Comparison of ENCODE assay signal across 43 cellular contexts in the genomic region with DNA sequence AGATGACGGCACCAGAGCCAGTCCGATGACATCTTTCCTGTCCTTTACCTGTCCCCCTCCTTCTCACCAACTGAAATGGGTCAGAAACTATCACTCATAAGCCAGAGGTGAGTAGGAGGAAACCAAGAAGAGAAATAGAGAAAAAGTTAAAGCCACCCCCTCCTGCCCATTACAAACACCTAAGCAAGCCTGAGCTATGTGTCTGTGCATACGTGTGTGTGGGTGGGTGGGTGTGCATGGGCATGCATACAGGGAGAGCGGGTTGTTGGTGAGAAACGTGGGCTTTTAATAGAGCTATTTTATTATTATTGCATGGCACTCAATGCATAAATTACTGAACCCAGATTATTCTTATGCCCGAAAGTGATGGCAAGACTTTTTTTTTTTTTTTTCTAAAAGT. TPM values are rescaled to one million over a fixed set of nuclear protein-coding genes. Genes with fewer than 3 reads are reported as not detected.
"Had no signal": no experiment of that assay in that cellular context is flagged by ENCODE, and none has a peak within 500 bp of the region (broad histone marks: within the 10 kb centered on the region; RNA-seq: fewer than 3 reads in every experiment).

No MANE protein-coding gene starts in this region.

- DNase-seq: activated effector memory CD4-positive, alpha-beta T cell treated with anti-CD3 and anti-CD28 coated beads, Interleukin-2, amount 50 U/mL, for 16 hours; activated effector memory CD4-positive, alpha-beta T cell treated with Interleukin-2 at 50 U/mL for 16 hours; activated gamma-delta T cell; activated gamma-delta T cell treated with Interleukin-2 at 50 U/mL for 16 hours; activated naive CD4-positive, alpha-beta T cell; activated naive CD4-positive, alpha-beta T cell treated with anti-CD3 and anti-CD28 coated beads for 36 hours; activated naive CD4-positive, alpha-beta T cell treated with anti-CD3 and anti-CD28 coated beads, Interleukin-2, amount 10 ng/mL, durations not matched to agents 7 days and 5 days; activated naive CD4-positive, alpha-beta T cell treated with anti-CD3 and anti-CD28 coated beads, Interleukin-2, amount 50 U/mL, for 16 hours; activated naive CD4-positive, alpha-beta T cell treated with Interleukin-2 at 50 U/mL for 16 hours; activated naive CD8-positive, alpha-beta T cell treated with anti-CD3 and anti-CD28 coated beads for 36 hours; activated naive CD8-positive, alpha-beta T cell treated with anti-CD3 and anti-CD28 coated beads, Interleukin-2, amount 10 ng/mL, durations not matched to agents 7 days and 5 days; activated naive CD8-positive, alpha-beta T cell treated with anti-CD3 and anti-CD28 coated beads, Interleukin-2, amount 50 U/mL, for 24 hours; activated T-cell treated with anti-CD3 and anti-CD28 coated beads for 4 hours; activated T-cell treated with anti-CD3 and anti-CD28 coated beads, Interleukin-2, amount 50 U/mL, for 1 hour; activated T-cell treated with anti-CD3 and anti-CD28 coated beads, Interleukin-2, amount 50 U/mL, for 24 hours; activated T-cell treated with anti-CD3 and anti-CD28 coated beads, Interleukin-2, amount 50 U/mL, for 4 hours; activated T-cell treated with anti-CD3 and anti-CD28 coated beads, Interleukin-2, amount 50 U/mL, for 48 hours; activated T-cell treated with anti-CD3 and anti-CD28 coated beads, Interleukin-2, amount 50 U/mL, for 72 hours; adrenal gland; amniotic stem cell; amygdala; anterior cingulate cortex; aorta; body of pancreas; brain microvascular endothelial cell; central memory CD4-positive, alpha-beta T cell; cerebellar nuclear complex had no signal

- H3K4me3 Mint-ChIP-seq: activated naive CD4-positive, alpha-beta T cell treated with anti-CD3 and anti-CD28 coated beads for 36 hours; activated naive CD4-positive, alpha-beta T cell treated with anti-CD3 and anti-CD28 coated beads, Interleukin-2, amount 10 ng/mL, durations not matched to agents 7 days and 5 days; activated naive CD4-positive, alpha-beta T cell treated with anti-CD3 and anti-CD28 coated beads, Interleukin-2, amount 50 U/mL, for 24 hours; activated naive CD8-positive, alpha-beta T cell; activated naive CD8-positive, alpha-beta T cell treated with anti-CD3 and anti-CD28 coated beads for 36 hours; activated naive CD8-positive, alpha-beta T cell treated with anti-CD3 and anti-CD28 coated beads, Interleukin-2, amount 10 ng/mL, durations not matched to agents 7 days and 5 days; activated naive CD8-positive, alpha-beta T cell treated with anti-CD3 and anti-CD28 coated beads, Interleukin-2, amount 50 U/mL, for 24 hours; activated T-cell treated with anti-CD3 and anti-CD28 coated beads, Interleukin-2, amount 50 U/mL, for 24 hours; activated T-cell treated with anti-CD3 and anti-CD28 coated beads, Interleukin-2, amount 50 U/mL, for 4 hours; activated T-cell treated with anti-CD3 and anti-CD28 coated beads, Interleukin-2, amount 50 U/mL, for 72 hours; activated T-helper 1 cell treated with anti-CD3 and anti-CD28 coated beads, Interleukin-12 subunit alpha, Interleukin-12 subunit beta, Interleukin-2, Interleukin-4 antibody, amounts not matched to agents 30 ng/mL and 10 ng/mL and 1 ng/mL, durations not matched to agents 14 hours and 24 hours and 36 hours; brain; central memory CD8-positive, alpha-beta T cell had no signal

- H3K4me1 Mint-ChIP-seq: activated naive CD4-positive, alpha-beta T cell treated with anti-CD3 and anti-CD28 coated beads, Interleukin-2, amount 10 ng/mL, durations not matched to agents 7 days and 5 days; activated naive CD4-positive, alpha-beta T cell treated with anti-CD3 and anti-CD28 coated beads, Interleukin-2, amount 50 U/mL, for 24 hours; activated naive CD8-positive, alpha-beta T cell treated with anti-CD3 and anti-CD28 coated beads for 36 hours; activated naive CD8-positive, alpha-beta T cell treated with anti-CD3 and anti-CD28 coated beads, Interleukin-2, amount 10 ng/mL, durations not matched to agents 7 days and 5 days; activated naive CD8-positive, alpha-beta T cell treated with anti-CD3 and anti-CD28 coated beads, Interleukin-2, amount 50 U/mL, for 24 hours; brain; central memory CD8-positive, alpha-beta T cell had no signal

- H3K36me3 ChIP-seq: adrenal gland, ascending aorta, brain microvascular endothelial cell, breast epithelium, cardiac muscle cell had no signal

- H3K4me3 ChIP-seq: adrenal gland, ascending aorta, body of pancreas, breast epithelium, cardiac muscle cell had no signal

- H3K27me3 ChIP-seq: adrenal gland, ascending aorta, body of pancreas, brain microvascular endothelial cell, breast epithelium, cardiac muscle cell had no signal

- H3K9me3 Mint-ChIP-seq: activated naive CD4-positive, alpha-beta T cell treated with anti-CD3 and anti-CD28 coated beads, Interleukin-2, amount 50 U/mL, for 24 hours; activated naive CD8-positive, alpha-beta T cell treated with anti-CD3 and anti-CD28 coated beads, Interleukin-2, amount 10 ng/mL, durations not matched to agents 7 days and 5 days; activated T-helper 1 cell treated with anti-CD3 and anti-CD28 coated beads, Interleukin-12 subunit alpha, Interleukin-12 subunit beta, Interleukin-2, Interleukin-4 antibody, amounts not matched to agents 30 ng/mL and 10 ng/mL and 1 ng/mL, durations not matched to agents 14 hours and 24 hours and 36 hours; activated T-helper 2 cell treated with anti-CD3 and anti-CD28 coated beads, Interferon-gamma antibody, Interleukin-2, Interleukin-4, amounts not matched to agents 10 μg/mL and 5 μg/mL and 100 μg/mL, durations not matched to agents 14 hours and 24 hours and 36 hours; central memory CD8-positive, alpha-beta T cell had no signal

- H3K27ac ChIP-seq: adrenal gland, ascending aorta, body of pancreas, brain microvascular endothelial cell, breast epithelium, cardiac muscle cell had no signal

- H3K4me1 ChIP-seq: adrenal gland, ascending aorta, body of pancreas, breast epithelium had no signal

- H3K36me3 Mint-ChIP-seq: activated naive CD4-positive, alpha-beta T cell treated with anti-CD3 and anti-CD28 coated beads, Interleukin-2, amount 10 ng/mL, durations not matched to agents 7 days and 5 days; activated naive CD4-positive, alpha-beta T cell treated with anti-CD3 and anti-CD28 coated beads, Interleukin-2, amount 50 U/mL, for 24 hours; activated naive CD8-positive, alpha-beta T cell; activated naive CD8-positive, alpha-beta T cell treated with anti-CD3 and anti-CD28 coated beads for 36 hours; activated naive CD8-positive, alpha-beta T cell treated with anti-CD3 and anti-CD28 coated beads, Interleukin-2, amount 10 ng/mL, durations not matched to agents 7 days and 5 days; brain had no signal

- FAIRE-seq: astrocyte had no signal

- H3K27ac Mint-ChIP-seq: activated naive CD4-positive, alpha-beta T cell treated with anti-CD3 and anti-CD28 coated beads for 36 hours; activated naive CD4-positive, alpha-beta T cell treated with anti-CD3 and anti-CD28 coated beads, Interleukin-2, amount 10 ng/mL, durations not matched to agents 7 days and 5 days; activated naive CD4-positive, alpha-beta T cell treated with anti-CD3 and anti-CD28 coated beads, Interleukin-2, amount 50 U/mL, for 24 hours; activated naive CD4-positive, alpha-beta T cell treated with anti-CD3 and anti-CD28 coated beads, Interleukin-2, amount 50 U/mL, for 72 hours; activated naive CD8-positive, alpha-beta T cell; activated naive CD8-positive, alpha-beta T cell treated with anti-CD3 and anti-CD28 coated beads for 36 hours; activated naive CD8-positive, alpha-beta T cell treated with anti-CD3 and anti-CD28 coated beads, Interleukin-2, amount 10 ng/mL, durations not matched to agents 7 days and 5 days; activated naive CD8-positive, alpha-beta T cell treated with anti-CD3 and anti-CD28 coated beads, Interleukin-2, amount 50 U/mL, for 24 hours; activated T-cell treated with anti-CD3 and anti-CD28 coated beads, Interleukin-2, amount 50 U/mL, for 24 hours; activated T-cell treated with anti-CD3 and anti-CD28 coated beads, Interleukin-2, amount 50 U/mL, for 72 hours; activated T-helper 1 cell treated with anti-CD3 and anti-CD28 coated beads, Interleukin-12 subunit alpha, Interleukin-12 subunit beta, Interleukin-2, Interleukin-4 antibody, amounts not matched to agents 30 ng/mL and 10 ng/mL and 1 ng/mL, durations not matched to agents 14 hours and 24 hours and 36 hours; activated T-helper 2 cell treated with anti-CD3 and anti-CD28 coated beads, Interferon-gamma antibody, Interleukin-2, Interleukin-4, amounts not matched to agents 10 μg/mL and 5 μg/mL and 100 μg/mL, durations not matched to agents 14 hours and 24 hours and 36 hours; brain had no signal

- H3K9me3 ChIP-seq: adrenal gland, body of pancreas had no signal

- ATAC-seq: activated naive CD4-positive, alpha-beta T cell treated with anti-CD3 and anti-CD28 coated beads, Interleukin-2, amount 50 U/mL, for 72 hours; activated naive CD8-positive, alpha-beta T cell treated with anti-CD3 and anti-CD28 coated beads, Interleukin-2, amount 50 U/mL, for 24 hours; activated T-cell treated with anti-CD3 and anti-CD28 coated beads, Interleukin-2, amount 50 U/mL, for 4 hours; activated T-cell treated with anti-CD3 and anti-CD28 coated beads, Interleukin-2, amount 50 U/mL, for 72 hours; body of pancreas had no signal

RNA-seq across cellular contexts. Expression of gene PATE4, which starts 2.6 kb away (rescaled TPM):
- total RNA-seq: activated naive CD4-positive, alpha-beta T cell treated with anti-CD3 and anti-CD28 coated beads for 36 hours; activated naive CD4-positive, alpha-beta T cell treated with anti-CD3 and anti-CD28 coated beads, Interleukin-2, amount 50 U/mL, for 72 hours; activated naive CD8-positive, alpha-beta T cell treated with anti-CD3 and anti-CD28 coated beads for 36 hours; activated naive CD8-positive, alpha-beta T cell treated with anti-CD3 and anti-CD28 coated beads, Interleukin-2, amount 10 ng/mL, durations not matched to agents 7 days and 5 days; activated T-cell treated with anti-CD3 and anti-CD28 coated beads, Interleukin-2, amount 50 U/mL, for 4 hours; activated T-cell treated with anti-CD3 and anti-CD28 coated beads, Interleukin-2, amount 50 U/mL, for 72 hours; activated T-helper 1 cell treated with anti-CD3 and anti-CD28 coated beads, Interleukin-12 subunit alpha, Interleukin-12 subunit beta, Interleukin-2, Interleukin-4 antibody, amounts not matched to agents 30 ng/mL and 10 ng/mL and 1 ng/mL, durations not matched to agents 14 hours and 24 hours and 36 hours; activated T-helper 2 cell treated with anti-CD3 and anti-CD28 coated beads, Interferon-gamma antibody, Interleukin-2, Interleukin-4, amounts not matched to agents 10 μg/mL and 5 μg/mL and 100 μg/mL, durations not matched to agents 14 hours and 24 hours and 36 hours; adrenal gland; aorta; ascending aorta; astrocyte; body of pancreas; breast epithelium; bronchial epithelial cell; cardiac muscle cell; cardiac septum; cerebellum; chondrocyte had no signal
- polyA plus RNA-seq: adipose tissue, adrenal gland, cardiac muscle cell had no signal

RNA-seq across cellular contexts. Expression of gene PATE3, which starts 47.8 kb away (rescaled TPM):
- total RNA-seq: activated naive CD4-positive, alpha-beta T cell treated with anti-CD3 and anti-CD28 coated beads for 36 hours; activated naive CD4-positive, alpha-beta T cell treated with anti-CD3 and anti-CD28 coated beads, Interleukin-2, amount 50 U/mL, for 72 hours; activated naive CD8-positive, alpha-beta T cell treated with anti-CD3 and anti-CD28 coated beads for 36 hours; activated naive CD8-positive, alpha-beta T cell treated with anti-CD3 and anti-CD28 coated beads, Interleukin-2, amount 10 ng/mL, durations not matched to agents 7 days and 5 days; activated T-cell treated with anti-CD3 and anti-CD28 coated beads, Interleukin-2, amount 50 U/mL, for 4 hours; activated T-cell treated with anti-CD3 and anti-CD28 coated beads, Interleukin-2, amount 50 U/mL, for 72 hours; activated T-helper 1 cell treated with anti-CD3 and anti-CD28 coated beads, Interleukin-12 subunit alpha, Interleukin-12 subunit beta, Interleukin-2, Interleukin-4 antibody, amounts not matched to agents 30 ng/mL and 10 ng/mL and 1 ng/mL, durations not matched to agents 14 hours and 24 hours and 36 hours; activated T-helper 2 cell treated with anti-CD3 and anti-CD28 coated beads, Interferon-gamma antibody, Interleukin-2, Interleukin-4, amounts not matched to agents 10 μg/mL and 5 μg/mL and 100 μg/mL, durations not matched to agents 14 hours and 24 hours and 36 hours; adrenal gland; aorta; ascending aorta; astrocyte; body of pancreas; breast epithelium; bronchial epithelial cell; cardiac muscle cell; cardiac septum; cerebellum; chondrocyte had no signal
- polyA plus RNA-seq: adipose tissue, adrenal gland, aorta, cardiac muscle cell had no signal

RNA-seq across cellular contexts. Expression of gene PATE2, which starts 57.1 kb away (rescaled TPM):
- total RNA-seq: activated naive CD4-positive, alpha-beta T cell treated with anti-CD3 and anti-CD28 coated beads for 36 hours; activated naive CD4-positive, alpha-beta T cell treated with anti-CD3 and anti-CD28 coated beads, Interleukin-2, amount 50 U/mL, for 72 hours; activated naive CD8-positive, alpha-beta T cell treated with anti-CD3 and anti-CD28 coated beads for 36 hours; activated naive CD8-positive, alpha-beta T cell treated with anti-CD3 and anti-CD28 coated beads, Interleukin-2, amount 10 ng/mL, durations not matched to agents 7 days and 5 days; activated T-cell treated with anti-CD3 and anti-CD28 coated beads, Interleukin-2, amount 50 U/mL, for 4 hours; activated T-helper 2 cell treated with anti-CD3 and anti-CD28 coated beads, Interferon-gamma antibody, Interleukin-2, Interleukin-4, amounts not matched to agents 10 μg/mL and 5 μg/mL and 100 μg/mL, durations not matched to agents 14 hours and 24 hours and 36 hours; aorta; ascending aorta; body of pancreas; bronchial epithelial cell; cardiac muscle cell; cardiac septum; chondrocyte had no signal
- polyA plus RNA-seq: adipose tissue, adrenal gland, aorta, cardiac muscle cell had no signal
